7 cellular contexts compared by ENCODE assay signal in the genomic region with DNA sequence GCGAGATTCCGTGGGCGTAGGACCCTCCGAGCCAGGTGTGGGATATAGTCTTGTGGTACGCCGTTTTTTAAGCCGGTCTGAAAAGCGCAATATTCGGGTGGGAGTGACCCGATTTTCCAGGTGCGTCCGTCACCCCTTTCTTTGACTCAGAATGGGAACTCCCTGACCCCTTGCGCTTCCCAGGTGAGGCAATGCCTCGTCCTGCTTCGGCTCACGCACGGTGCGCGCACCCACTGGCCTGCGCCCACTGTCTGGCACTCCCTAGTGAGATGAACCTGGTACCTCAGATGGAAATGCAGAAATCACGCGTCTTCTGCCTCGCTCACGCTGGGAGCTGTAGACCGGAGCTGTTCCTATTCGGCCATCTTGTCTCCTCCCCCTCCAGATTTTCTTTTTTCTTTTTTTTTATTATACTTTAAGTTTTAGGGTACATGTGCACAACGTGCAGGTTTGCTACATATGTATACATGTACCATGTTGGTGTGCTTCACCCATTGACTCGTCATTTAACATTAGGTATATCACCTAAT.
DNase-seq lines count a peak whose midpoint lies in the region; ATAC-seq, FAIRE-seq and TF ChIP-seq lines count a peak whose summit lies in the region.
"Not testable (repeated sequence)": the region's sequence is repeated elsewhere in the genome, so short reads cannot be mapped to it uniquely, and the experiment has no call there.

No MANE protein-coding gene starts in this region.

- not testable (repeated sequence) for FAIRE-seq in K562 (lab: Jason Lieb, UNC)

- not testable (repeated sequence) for H2BK12ac ChIP-seq in H9 (ENCODE audit: insufficient read length, low read depth, low read length); neuronal stem cell (ENCODE audit: low read length)

- not testable (repeated sequence) for TF ChIP-seq EP300 in K562 (IDR thresholded peaks at IDR 0.05; ENCODE audit: low read length)

- not testable (repeated sequence) for H3K14ac ChIP-seq in H9 (ENCODE audit: insufficient read depth, low read length); neuronal stem cell (ENCODE audit: low read length)

- peak overlapping the region in 1 of 2 experiments; percentile 57; a peak in 2 of 5 replicates for H3K4me3 Mint-ChIP-seq in H9

- not testable (repeated sequence) for H3F3A ChIP-seq in PC-9 (ENCODE audit: insufficient read depth, low read depth)

- H3K9ac ChIP-seq in ES-I3 (ENCODE audit: low read depth, low read length), result peak overlapping the region; percentile 58
- not testable (repeated sequence) for H3K9ac ChIP-seq in H9 (ENCODE audit: extremely low read depth, insufficient read length, low read length); iPS-15b (ENCODE audit: low read depth, low read length); neuronal stem cell (ENCODE audit: low read depth, low read length, poor library complexity)
- H3K9ac ChIP-seq in HUES64 (ENCODE audit: low read depth, low read length), result peak overlapping the region; percentile 64
- peak overlapping the region; percentile 22 to 58; a peak in 2 of 4 replicates for H3K9ac ChIP-seq in K562 (ENCODE audit: insufficient read depth in 1 of 2, low read depth in 2 of 2, low read length in 2 of 2)

- not testable (repeated sequence) for H3K27me3 ChIP-seq in H9 (ENCODE audit: insufficient read depth, low read length); HUES64 (ENCODE audit: insufficient read depth, low read length); PC-9 (ENCODE audit: insufficient read depth, low read depth); K562 (ENCODE audit: control insufficient read depth in 2 of 2, insufficient read depth in 2 of 2, low read length in 2 of 2); iPS-15b (ENCODE audit: control insufficient read depth, insufficient read depth, low read length); neuronal stem cell (ENCODE audit: control insufficient read depth in 3 of 3, insufficient read depth in 3 of 3, low read depth in 1 of 3, low read length in 3 of 3)

- H3K9me1 ChIP-seq in K562 (ENCODE audit: control insufficient read depth, insufficient read depth, low read length), result not testable (repeated sequence)

- H3K23me2 ChIP-seq in H9 (ENCODE audit: insufficient read length, low read depth, low read length, poor library complexity, severe bottlenecking), result not testable (repeated sequence)

- not testable (repeated sequence) for H3K4me1 Mint-ChIP-seq in H9

- POLR2A ChIA-PET in PC-9 (lab: Charles Lee; ENCODE audit: unreplicated experiment), result not testable (repeated sequence)
- POLR2A ChIA-PET in K562 (lab: Yijun Ruan, JAX), result interaction anchor here (0.5 kb wide), 1 partner anchor 1019 kb away, joined by 3 read pairs; no protein-coding TSS in a partner anchor

- not testable (repeated sequence) for H3K23ac ChIP-seq in H9 (ENCODE audit: insufficient read length, low read depth, low read length); neuronal stem cell (ENCODE audit: low read depth, low read length, poor library complexity)

- H4K20me1 ChIP-seq in H9 (ENCODE audit: control insufficient read depth, insufficient read depth, insufficient read length); PC-9 (ENCODE audit: insufficient read depth); K562 (replicated peaks; ENCODE audit: control insufficient read depth, insufficient read depth, low read length): not testable (repeated sequence)

- not testable (repeated sequence) for H3K79me1 ChIP-seq in H9 (ENCODE audit: insufficient read depth, low read depth, low read length, poor library complexity, severe bottlenecking); neuronal stem cell (ENCODE audit: low read depth, low read length)

- not testable (repeated sequence) for H3K18ac ChIP-seq in H9 (ENCODE audit: insufficient read length, low read depth, low read length); neuronal stem cell (ENCODE audit: low read length)

- H3K4me3 ChIP-seq in HUES64 (ENCODE audit: low read length), result peak overlapping the region; percentile 42
- H3K4me3 ChIP-seq in PC-9; neuronal stem cell (ENCODE audit: low read length in 2 of 2): not testable (repeated sequence)
- H3K4me3 ChIP-seq in K562, result peak overlapping the region; percentile 29
- H3K4me3 ChIP-seq in iPS-15b (ENCODE audit: low read depth, low read length), result peak overlapping the region; percentile 46

- H3K4me1 ChIP-seq in ES-I3 (ENCODE audit: insufficient read depth, low read length); H9 (ENCODE audit: insufficient read depth, low read length); HUES64 (ENCODE audit: insufficient read depth, low read length); PC-9 (replicated peaks; ENCODE audit: insufficient read depth); K562 (replicated peaks in 1 of 2; ENCODE audit: control insufficient read depth in 2 of 2, insufficient read depth in 2 of 2, low read length in 2 of 2); iPS-15b (ENCODE audit: control insufficient read depth, insufficient read depth, low read length); neuronal stem cell (ENCODE audit: control insufficient read depth in 2 of 2, insufficient read depth in 1 of 2, low read depth in 1 of 2, low read length in 2 of 2): not testable (repeated sequence)

- not testable (repeated sequence) for H3K79me2 ChIP-seq in H9 (ENCODE audit: insufficient read depth, low read length); PC-9 (ENCODE audit: low read depth); K562 (ENCODE audit: control insufficient read depth, insufficient read depth, low read length)

- not testable (repeated sequence) for BruUV-seq in PC-9 (replicated peaks; lab: Mats Ljungman, UMichigan)
- BruUV-seq in K562 (replicated peaks; lab: Mats Ljungman, UMichigan), result TSS peak; percentile 84

- not testable (repeated sequence) for H2BK20ac ChIP-seq in H9 (ENCODE audit: low read depth, low read length, poor library complexity, severe bottlenecking)

- not testable (repeated sequence) for ATAC-seq in K562

- H2BK15ac ChIP-seq in H9 (ENCODE audit: low read depth, low read length); neuronal stem cell (ENCODE audit: low read length): not testable (repeated sequence)

- in situ Hi-C loops in K562 (cut with MboI), result not testable (repeated sequence)

- not testable (repeated sequence) for H4K91ac ChIP-seq in H9 (ENCODE audit: insufficient read length, low read depth, low read length); neuronal stem cell (ENCODE audit: low read depth, low read length, poor library complexity)

- WGBS in H9 (ENCODE audit: extremely low coverage, insufficient read length, low lambda C conversion rate), result no CpG with 5 or more reads among the region's 28 CpGs
- WGBS in HUES64, result 65% methylated on average over 18 of the region's 28 CpGs
- WGBS in K562 (ENCODE audit: insufficient coverage, low coverage, missing lambda C conversion rate), result 20% methylated on average over 1 of the region's 28 CpGs
- no CpG with 5 or more reads among the region's 28 CpGs for WGBS in neuronal stem cell (ENCODE audit: extremely low coverage in 2 of 2, insufficient read length in 2 of 2, insufficient replicate concordance in 1 of 2), 2 donors

- H3K36me3 ChIP-seq in ES-I3 (ENCODE audit: insufficient read depth, low read length), result peaks cover 23% of the 10 kb centered on the region
- H3K36me3 ChIP-seq in HUES64 (ENCODE audit: insufficient read depth, low read length); PC-9 (ENCODE audit: low read depth); K562 (ENCODE audit: control insufficient read depth, insufficient read depth, low read length); iPS-15b (ENCODE audit: control insufficient read depth, insufficient read depth, low read length); neuronal stem cell (replicated peaks in 1 of 2; ENCODE audit: control insufficient read depth in 2 of 2, insufficient read depth in 2 of 2, low read length in 2 of 2): not testable (repeated sequence)

- not testable (repeated sequence) for H3K56ac ChIP-seq in H9 (ENCODE audit: insufficient read length, low read depth, low read length)

- intact Hi-C loops in PC-9 (cut with micrococcal nuclease; ENCODE audit: unreplicated experiment); K562 (cut with micrococcal nuclease): not testable (repeated sequence)

- not testable (repeated sequence) for H3K4ac ChIP-seq in H9 (ENCODE audit: low read depth, low read length); neuronal stem cell (ENCODE audit: low read length)

- CTCF ChIA-PET in PC-9 (lab: Charles Lee); K562 (lab: Yijun Ruan, JAX; ENCODE audit: low intra/inter-chr PET ratio): not testable (repeated sequence)

- TF ChIP-seq RAD21 in K562 (CRISPR knock-in tag; conservative IDR thresholded peaks at IDR 0.05 in 1 of 2, IDR thresholded peaks at IDR 0.05 in 1 of 2), result not testable (repeated sequence)

- not testable (repeated sequence) for H4K8ac ChIP-seq in H9 (replicated peaks; ENCODE audit: insufficient read length, low read depth, low read length); neuronal stem cell (ENCODE audit: low read depth, low read length)

- not testable (repeated sequence) for H3K27ac ChIP-seq in H9 (ENCODE audit: insufficient read length, low read depth, low read length); HUES64 (ENCODE audit: low read depth, low read length); PC-9; neuronal stem cell (replicated peaks; ENCODE audit: low read length)
- H3K27ac ChIP-seq in K562 (ENCODE audit: extremely low read depth, low read depth, low read length), result peak overlapping the region; percentile 52; the same call in 1 of the 3 replicates

- H2BK5ac ChIP-seq in H9 (ENCODE audit: insufficient read length, low read length); neuronal stem cell (ENCODE audit: low read length): not testable (repeated sequence)

- TF ChIP-seq CTCF in H9 (conservative IDR thresholded peaks at IDR 0.05); PC-9 (conservative IDR thresholded peaks at IDR 0.05); K562 (IDR thresholded peaks at IDR 0.05 in 2 of 3, conservative IDR thresholded peaks at IDR 0.05 in 1 of 3; ENCODE audit: insufficient read depth in 2 of 3, low read depth in 1 of 3, low read length in 3 of 3): not testable (repeated sequence)

- not testable (repeated sequence) for H3T11ph ChIP-seq in H9 (ENCODE audit: low read length)

- H4K5ac ChIP-seq in H9 (ENCODE audit: insufficient read length, low read depth, low read length), result not testable (repeated sequence)

- not testable (repeated sequence) for H3K27me3 Mint-ChIP-seq in H9 (ENCODE audit: low read depth)

- DNase-seq in H9; PC-9; K562 (ENCODE audit: extremely low read depth in 1 of 4, low spot score in 3 of 4); neuronal stem cell (ENCODE audit: low spot score): not testable (repeated sequence)

- not testable (repeated sequence) for H3K9me3 ChIP-seq in ES-I3 (ENCODE audit: control insufficient read depth, insufficient read depth, low read length); H9 (ENCODE audit: control insufficient read depth, low read depth, low read length); HUES64 (ENCODE audit: insufficient read depth, low read depth, low read length); PC-9 (ENCODE audit: insufficient read depth, low read depth); K562 (replicated peaks; ENCODE audit: control insufficient read depth, insufficient read depth, low read depth, low read length); iPS-15b (ENCODE audit: control insufficient read depth, insufficient read depth, low read length); neuronal stem cell (replicated peaks in 1 of 2; ENCODE audit: control insufficient read depth in 2 of 2, insufficient read depth in 1 of 2, low read depth in 1 of 2, low read length in 2 of 2)

- H2BK120ac ChIP-seq in H9 (ENCODE audit: low read depth, low read length, poor library complexity, severe bottlenecking); neuronal stem cell (ENCODE audit: low read depth, low read length): not testable (repeated sequence)

- H3K9me3 Mint-ChIP-seq in H9, result not testable (repeated sequence)

- not testable (repeated sequence) for H3K9me2 ChIP-seq in PC-9 (ENCODE audit: insufficient read depth)

- H3K4me2 ChIP-seq in H9 (ENCODE audit: insufficient read depth, insufficient read length, low read length); neuronal stem cell (ENCODE audit: insufficient read depth, low read length, poor library complexity, severe bottlenecking): not testable (repeated sequence)
- peak overlapping the region; percentile 31; the same call in 1 of the 2 replicates for H3K4me2 ChIP-seq in PC-9
- peak overlapping the region; percentile 56; the same call in 1 of the 2 replicates for H3K4me2 ChIP-seq in K562 (ENCODE audit: insufficient read depth, low read length)

- peak overlapping the region in 2 of 3 experiments; percentile 93 to 97; a peak in 4 of 7 replicates for H3K27ac Mint-ChIP-seq in H9

- not testable (repeated sequence) for H2AK5ac ChIP-seq in H9 (ENCODE audit: insufficient read length, low read length); neuronal stem cell (ENCODE audit: low read depth, low read length)

- not testable (repeated sequence) for H2AFZ ChIP-seq in H9 (ENCODE audit: low read length); PC-9
- H2AFZ ChIP-seq in K562 (ENCODE audit: low read depth, low read length), result peak overlapping the region; percentile 54
- peak overlapping the region; percentile 45 for H2AFZ ChIP-seq in neuronal stem cell (ENCODE audit: low read length)

- peaks cover 0 to 15% (median 5%) of the 10 kb centered on the region in 3 experiments; a peak in 3 of 7 replicates for H3K36me3 Mint-ChIP-seq in H9 (ENCODE audit: insufficient read depth in 1 of 3, low read depth in 3 of 3)

- not testable (repeated sequence) for TF ChIP-seq POLR2A in K562 (conservative IDR thresholded peaks at IDR 0.05)
